8 cellular contexts compared by ENCODE assay signal in the genomic region with DNA sequence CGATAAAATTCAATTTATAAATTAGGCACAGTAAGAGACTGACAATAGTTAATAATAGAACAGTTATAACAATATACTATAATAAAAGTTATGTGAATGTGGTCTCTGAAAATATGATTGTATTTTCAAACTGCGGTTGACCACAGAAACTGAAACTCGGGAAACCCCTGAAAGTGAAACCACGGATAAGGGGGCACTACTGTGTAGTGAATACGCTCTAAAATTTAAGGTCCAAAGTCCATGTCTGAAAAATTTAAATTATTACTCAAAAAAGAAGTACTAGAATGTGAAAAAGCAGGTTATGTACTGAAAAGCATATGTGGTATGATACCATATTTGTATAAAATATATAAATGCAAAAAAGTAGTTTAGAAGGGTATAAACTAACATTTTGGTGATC. TPM values are rescaled to one million over a fixed set of nuclear protein-coding genes. Genes with fewer than 3 reads are reported as not detected.
DNase-seq lines count a peak whose midpoint lies in the region; ATAC-seq, FAIRE-seq and TF ChIP-seq lines count a peak whose summit lies in the region.

No MANE protein-coding gene starts in this region.

- peaks cover 3% of the 10 kb centered on the region for H3K36me3 ChIP-seq in SJSA1
- no peaks in the 10 kb centered on the region for H3K36me3 ChIP-seq in rectal smooth muscle tissue (ENCODE audit: control insufficient read depth, insufficient read depth, low read length)

- H3K27me3 ChIP-seq in SJSA1 (replicated peaks) = no peaks in the 10 kb centered on the region
- H3K27me3 ChIP-seq in rectal smooth muscle tissue (ENCODE audit: control insufficient read depth, insufficient read depth, low read length) = no peaks in the 10 kb centered on the region

- ATAC-seq in GM21515 (IDR thresholded peaks at IDR 0.05; ENCODE audit: unreplicated experiment) = no peak

- FAIRE-seq in D721Med (lab: Jason Lieb, UNC) = no peak

- H3K4me1 ChIP-seq in SJSA1 (replicated peaks) (peaks cover 8% of the 10 kb centered on the region), rectal smooth muscle tissue (ENCODE audit: control insufficient read depth, insufficient read depth, low read length) (peaks cover 7% of the 10 kb centered on the region)

- H3K4me3 ChIP-seq in GM12875 (ENCODE audit: low read depth, low read length) (peak overlapping the region; percentile 73), SJSA1 (peak overlapping the region; percentile 72), fibroblast of mammary gland (ENCODE audit: control insufficient read depth, low read depth, low read length) (peak overlapping the region; percentile 78), rectal smooth muscle tissue (ENCODE audit: low read length) (peak overlapping the region; percentile 81)

- peak in 1 of 2 experiments; percentile 14 for DNase-seq in SJSA1 (ENCODE audit: low read depth in 1 of 2, low spot score in 2 of 2)
- peak; percentile 32 for DNase-seq in fibroblast of mammary gland (ENCODE audit: low read depth)
- no peak for DNase-seq in D721Med (ENCODE audit: insufficient read length, low spot score)
- DNase-seq in activated CD4-positive, alpha-beta T cell treated with anti-CD3 and anti-CD28 coated beads, Interleukin-2, amount 50 U/mL, for 4 hours = no peak
- no peak for DNase-seq in RKO (ENCODE audit: low spot score)

- H3K27ac ChIP-seq in SJSA1 (peak overlapping the region; percentile 95), rectal smooth muscle tissue (ENCODE audit: low read depth, low read length) (peak overlapping the region; percentile 94)

- TF ChIP-seq CTCF in GM12875 (IDR thresholded peaks at IDR 0.05; ENCODE audit: borderline replicate concordance, insufficient read depth, low read depth, low read length) (no peak), fibroblast of mammary gland (conservative IDR thresholded peaks at IDR 0.05; ENCODE audit: control insufficient read depth, insufficient read depth, low read depth, low read length) (no peak), D721Med (IDR thresholded peaks at IDR 0.05; ENCODE audit: insufficient read depth, missing control alignments) (no peak)

- H3K9me3 ChIP-seq in SJSA1 (replicated peaks) = no peaks in the 10 kb centered on the region

- H3K9ac ChIP-seq in rectal smooth muscle tissue (ENCODE audit: low read length) = peak overlapping the region; percentile 12

RNA-seq across cellular contexts. Expression of a gene that starts 1.9 kb away (rescaled TPM):
- total RNA-seq in SJSA1 (2014; rRNA removed; shearing (Covaris generic)) = 12.6 and 16.1 TPM in 2 replicates
